Comparison of ENCODE assay signal across 8 cellular contexts in the genomic region with DNA sequence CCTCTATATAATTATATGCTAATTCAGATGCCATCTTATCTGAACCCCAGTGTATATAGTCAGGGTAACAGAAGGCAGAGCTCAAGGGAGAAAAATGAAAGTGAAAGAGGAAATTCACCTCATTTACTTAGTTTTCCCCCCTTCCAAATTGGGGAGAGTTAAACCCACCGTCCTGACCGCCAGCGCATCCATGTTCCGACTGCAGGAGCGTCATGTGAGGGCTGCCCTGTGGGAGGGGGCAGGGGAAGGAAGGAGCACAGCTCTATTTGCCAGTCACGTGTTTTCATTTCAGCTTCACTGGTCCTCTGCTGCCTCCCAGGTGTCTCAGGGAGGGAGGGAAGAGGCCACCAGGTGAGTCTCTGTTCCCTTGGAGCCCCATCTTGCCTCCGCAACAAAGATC. TPM values are rescaled to one million over a fixed set of nuclear protein-coding genes. Genes with fewer than 3 reads are reported as not detected.
A peak's percentile ranks its signal among the peaks of the same experiment; 100 is the strongest.
DNase-seq lines count a peak whose midpoint lies in the region; ATAC-seq lines count a peak whose summit lies in the region.

No MANE protein-coding gene starts in this region.

- ATAC-seq in GM21717 (IDR thresholded peaks at IDR 0.05; ENCODE audit: unreplicated experiment) (peak; percentile 40), HG02588 (IDR thresholded peaks at IDR 0.05; ENCODE audit: unreplicated experiment) (no peak), HG02970 (IDR thresholded peaks at IDR 0.05; ENCODE audit: low FRiP score, unreplicated experiment) (no peak), HG03571 (IDR thresholded peaks at IDR 0.05; ENCODE audit: unreplicated experiment) (no peak)

- H3K4me1 Mint-ChIP-seq in activated naive CD8-positive, alpha-beta T cell treated with anti-CD3 and anti-CD28 coated beads for 36 hours = peaks cover 25% of the 10 kb centered on the region

- H3K36me3 Mint-ChIP-seq in activated naive CD8-positive, alpha-beta T cell treated with anti-CD3 and anti-CD28 coated beads for 36 hours = no peaks in the 10 kb centered on the region

- DNase-seq in NOMO-1 treated with dmso at 0.1 percent for 144 hours (lab: John Stamatoyannopoulos, UW; ENCODE audit: unreplicated experiment) = peak; percentile 41
- peak; percentile 57 for DNase-seq in activated naive CD8-positive, alpha-beta T cell treated with anti-CD3 and anti-CD28 coated beads for 36 hours
- DNase-seq in stimulated activated CD4-positive, alpha-beta T cell treated with anti-CD3 and anti-CD28 coated beads, Interleukin-12 subunit alpha, Interleukin-12 subunit beta, amount 100 ng/mL, for 4 hours = peak; percentile 22
- no peak for DNase-seq in nucleus accumbens (lab: John Stamatoyannopoulos, UW)

- H3K4me3 Mint-ChIP-seq in activated naive CD8-positive, alpha-beta T cell treated with anti-CD3 and anti-CD28 coated beads for 36 hours = peak overlapping the region; percentile 75

- peak overlapping the region; percentile 84 for H3K27ac Mint-ChIP-seq in activated naive CD8-positive, alpha-beta T cell treated with anti-CD3 and anti-CD28 coated beads for 36 hours

- no peaks in the 10 kb centered on the region for H3K27me3 Mint-ChIP-seq in activated naive CD8-positive, alpha-beta T cell treated with anti-CD3 and anti-CD28 coated beads for 36 hours

- H3K9me3 Mint-ChIP-seq in activated naive CD8-positive, alpha-beta T cell treated with anti-CD3 and anti-CD28 coated beads for 36 hours = no peaks in the 10 kb centered on the region

RNA-seq across cellular contexts. Expression of a gene that starts 13.2 kb away (rescaled TPM):
- 1 to 10 TPM; 5.9 to 6.2 TPM for total RNA-seq in activated naive CD8-positive, alpha-beta T cell treated with anti-CD3 and anti-CD28 coated beads for 36 hours

RNA-seq across cellular contexts. Expression of a gene that starts 34.1 kb away (rescaled TPM):
- total RNA-seq in activated naive CD8-positive, alpha-beta T cell treated with anti-CD3 and anti-CD28 coated beads for 36 hours = 1 to 10 TPM; 4.5 to 5.2 TPM

RNA-seq across cellular contexts. Expression of a gene that starts 42.1 kb away (rescaled TPM):
- 10 to 100 TPM; 15.5 to 17.2 TPM for total RNA-seq in activated naive CD8-positive, alpha-beta T cell treated with anti-CD3 and anti-CD28 coated beads for 36 hours

Comparison
In these comparisons a context has a peak if more than half of its experiments do, and no peak if none do; other contexts are left out.
1. DNase-seq: peak in NOMO-1 treated with dmso at 0.1 percent for 144 hours (single experiment), activated naive CD8-positive, alpha-beta T cell treated with anti-CD3 and anti-CD28 coated beads for 36 hours (single experiment) and stimulated activated CD4-positive, alpha-beta T cell treated with anti-CD3 and anti-CD28 coated beads, Interleukin-12 subunit alpha, Interleukin-12 subunit beta, amount 100 ng/mL, for 4 hours (single experiment); none in nucleus accumbens (0 of 56).